Comparison of ENCODE assay signal across 23 cellular contexts in genomic region chr16:12375341-12375740, GRCh38.
DNase-seq lines count a peak whose midpoint lies in the region; ATAC-seq and TF ChIP-seq lines count a peak whose summit lies in the region.
"Had no signal": no experiment of that assay in that cellular context is flagged by ENCODE, and none has a peak within 500 bp of the region (broad histone marks: within the 10 kb centered on the region; RNA-seq: fewer than 3 reads in every experiment).

No MANE protein-coding gene starts in this region.

- H3K4me1 ChIP-seq in right atrium auricular region (no peaks in the 10 kb centered on the region), heart left ventricle (peaks cover 0 to 13% (median 0%) of the 10 kb centered on the region in 12 donors), transverse colon (no peaks in the 10 kb centered on the region)
- H3K4me1 ChIP-seq: Peyer's patch had no signal

- peaks cover 6% of the 10 kb centered on the region for H3K4me1 Mint-ChIP-seq in neural crest cell

- TF ChIP-seq EP300 in transverse colon (IDR thresholded peaks at IDR 0.05; ENCODE audit: low read depth) = no peak

- H3K4me3 ChIP-seq in right atrium auricular region (no peak overlapping the region), heart left ventricle (no peak overlapping the region), transverse colon (no peak overlapping the region)
- H3K4me3 ChIP-seq: Peyer's patch had no signal

- no peaks in the 10 kb centered on the region for H3K27me3 Mint-ChIP-seq in neural crest cell (ENCODE audit: low read depth)
- H3K27me3 Mint-ChIP-seq: B cell, IgD-negative memory B cell had no signal

- ATAC-seq in Right ventricle myocardium inferior = peak; percentile 84
- ATAC-seq in heart left ventricle = peak; percentile 50 to 74 (median 62)
- ATAC-seq in HG02763 (IDR thresholded peaks at IDR 0.05; ENCODE audit: unreplicated experiment) = no peak

- no peaks in the 10 kb centered on the region for H3K9me3 ChIP-seq in right atrium auricular region
- H3K9me3 ChIP-seq in heart left ventricle = no peaks in the 10 kb centered on the region
- H3K9me3 ChIP-seq in transverse colon = no peaks in the 10 kb centered on the region
- H3K9me3 ChIP-seq: Peyer's patch had no signal

- intact Hi-C loops in Right ventricle myocardium inferior (cut with DNase I) = no loop called here
- intact Hi-C loops in heart left ventricle (cut with DNase I) = no loop called here
- intact Hi-C loops in transverse colon (cut with DNase I; ENCODE audit: low total_unique reads) = no loop called here

- H3K27me3 ChIP-seq in right atrium auricular region = no peaks in the 10 kb centered on the region
- H3K27me3 ChIP-seq in heart left ventricle = no peaks in the 10 kb centered on the region
- H3K27me3 ChIP-seq in transverse colon = no peaks in the 10 kb centered on the region
- H3K27me3 ChIP-seq: Peyer's patch had no signal

- no peaks in the 10 kb centered on the region for H3K9me3 Mint-ChIP-seq in neural crest cell
- H3K9me3 Mint-ChIP-seq: IgD-negative memory B cell had no signal

- H3K27ac ChIP-seq in right atrium auricular region = no peak overlapping the region
- no peak overlapping the region for H3K27ac ChIP-seq in heart left ventricle
- H3K27ac ChIP-seq in transverse colon = no peak overlapping the region
- H3K27ac ChIP-seq: 22Rv1, Peyer's patch had no signal

- no peak for TF ChIP-seq CTCF in right atrium auricular region (IDR thresholded peaks at IDR 0.05)
- TF ChIP-seq CTCF in heart left ventricle (IDR thresholded peaks at IDR 0.05) = no peak
- TF ChIP-seq CTCF in neural crest cell (conservative IDR thresholded peaks at IDR 0.05) = no peak
- no peak for TF ChIP-seq CTCF in transverse colon (IDR thresholded peaks at IDR 0.05)

- TF ChIP-seq POLR2A in heart left ventricle (IDR thresholded peaks at IDR 0.05) = no peak
- TF ChIP-seq POLR2A in transverse colon (IDR thresholded peaks at IDR 0.05) = no peak

- in situ Hi-C loops in transverse colon (cut with MboI; ENCODE audit: low pct_ligation_motif_present in 1 of 4, low pct_unique_long_range_greater_than_20kb in 1 of 4, low sequenced_read_pairs in 3 of 4) = no loop called here

- no peak overlapping the region for H3K4me3 Mint-ChIP-seq in neural crest cell
- H3K4me3 Mint-ChIP-seq: B cell, IgD-negative memory B cell had no signal

- DNase-seq in Right ventricle myocardium inferior (ENCODE audit: missing footprints) (no peak), right atrium auricular region (ENCODE audit: low spot score) (no peak), heart left ventricle (peak in 3 of 5 donors; percentile 22 to 35 (median 29)), neural crest cell (ENCODE audit: low read depth, low spot score) (no peak), transverse colon (no peak), epidermal melanocyte (ENCODE audit: insufficient read length, low spot score) (no peak), NCI-H1105 (lab: John Stamatoyannopoulos, UW) (no peak)
- DNase-seq: COR-L47; DMS 273 treated with DMSO at 0.1 percent for 48 hours; DND-41; H7; Kasumi-1; NCI-H1694 treated with DMSO at 0.1 percent for 48 hours; NCI-H2107; NCI-H510A; NCI-H748 treated with DMSO at 0.1 percent for 48 hours; NK-92 treated with Interleukin-12 subunit alpha and Interleukin-12 subunit beta, amount 100 ng/mL, for 24 hours; Peyer's patch; SHP77 had no signal

- H3K36me3 ChIP-seq in right atrium auricular region (no peaks in the 10 kb centered on the region), heart left ventricle (no peaks in the 10 kb centered on the region), transverse colon (no peaks in the 10 kb centered on the region)
- H3K36me3 ChIP-seq: Peyer's patch had no signal

- WGBS in heart left ventricle, 4 donors = 69 to 89% (median 87%) methylated on average over 7 of the region's 7 CpGs
- 80 to 90% methylated on average over 1 to 7 of the region's 7 CpGs for WGBS in transverse colon (ENCODE audit: low coverage in 1 of 2), 2 donors

- no peaks in the 10 kb centered on the region for H3K36me3 Mint-ChIP-seq in neural crest cell (ENCODE audit: low read depth)

- peak overlapping the region; percentile 64 for H3K27ac Mint-ChIP-seq in neural crest cell (ENCODE audit: unreplicated experiment)
- H3K27ac Mint-ChIP-seq: B cell, IgD-negative memory B cell had no signal

Comparison
In these comparisons a context has a peak if more than half of its experiments do, and no peak if none do; other contexts are left out.
1. DNase-seq: peak in heart left ventricle (3 of 5); none in Right ventricle myocardium inferior (single experiment), right atrium auricular region (single experiment), neural crest cell (single experiment), transverse colon (single experiment), epidermal melanocyte (single experiment) and NCI-H1105 (single experiment).